In the genomic region with DNA sequence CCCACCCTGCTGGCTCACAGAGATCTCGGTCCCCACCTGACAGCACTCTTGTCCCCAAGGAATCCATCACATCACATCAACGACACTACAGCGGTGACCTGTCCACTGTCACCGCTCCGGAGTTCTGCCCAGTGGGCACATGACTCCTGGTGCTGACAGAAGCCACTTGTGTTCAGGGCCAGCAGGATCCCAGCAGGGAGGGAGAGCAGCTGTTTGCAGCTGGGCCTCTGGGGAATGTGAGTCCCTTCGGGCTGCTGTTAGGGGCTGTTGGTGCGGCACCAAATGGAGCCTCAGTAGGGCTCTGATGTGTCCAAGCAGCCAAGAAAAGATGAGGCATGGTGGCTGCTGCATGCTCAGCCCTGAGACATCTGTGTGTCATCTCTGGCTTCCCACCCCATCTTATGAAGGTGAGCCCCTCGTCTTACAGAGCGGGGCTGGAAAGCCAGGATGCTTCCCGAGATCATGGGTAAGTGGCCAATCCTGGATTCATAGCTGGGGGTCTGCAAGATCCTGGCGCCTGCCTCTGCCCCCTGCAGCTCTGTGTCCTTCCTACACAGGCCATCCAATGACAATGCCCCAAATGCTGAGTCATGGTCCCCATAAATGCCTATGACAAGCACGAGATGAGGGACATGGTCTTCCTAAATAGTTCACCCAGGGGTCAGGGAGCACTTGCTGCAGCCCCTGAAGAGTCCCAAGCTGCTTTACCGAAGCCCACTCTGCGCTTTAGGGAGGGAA, we compare ENCODE assay signal across 1 cellular context.
TF ChIP-seq lines count a peak whose summit lies in the region.

No MANE protein-coding gene starts in this region.

TF ChIP-seq in IMR-90, 13 proteins besides CTCF, POLR2A, EP300 and RAD21:
- TF ChIP-seq NFE2L2 (IDR thresholded peaks at IDR 0.05; ENCODE audit: low read depth, low read length) (peak; percentile 78), MXI1 (IDR thresholded peaks at IDR 0.05; ENCODE audit: borderline replicate concordance, low read depth, low read length) (no peak)
